Comparison of ENCODE assay signal across 8 cellular contexts in genomic region chr3:36944641-36945270, GRCh38. TPM values are rescaled to one million over a fixed set of nuclear protein-coding genes. Genes with fewer than 3 reads are reported as not detected.
A peak's percentile ranks its signal among the peaks of the same experiment; 100 is the strongest.
DNase-seq lines count a peak whose midpoint lies in the region; ATAC-seq and TF ChIP-seq lines count a peak whose summit lies in the region.

TSS of gene TRANK1 (minus strand) at chr3:36945054. CDS start at chr3:36944809, 245 bp downstream.

- H3K4me1 ChIP-seq in right cardiac atrium (ENCODE audit: control insufficient read depth, insufficient read depth, low read length) (no peaks in the 10 kb centered on the region), uterus (no peaks in the 10 kb centered on the region)

- no peaks in the 10 kb centered on the region for H3K36me3 ChIP-seq in uterus

- peak; percentile 9 to 69 for DNase-seq in NCI-H526 (lab: John Stamatoyannopoulos, UW)
- no peak for DNase-seq in NCI-H526 treated with DMSO at 0.1 percent for 48 hours (lab: John Stamatoyannopoulos, UW)
- peak; percentile 38 for DNase-seq in SKM-1 (lab: John Stamatoyannopoulos, UW; ENCODE audit: unreplicated experiment)
- peak; percentile 64 for DNase-seq in activated naive CD8-positive, alpha-beta T cell treated with anti-CD3 and anti-CD28 coated beads, Interleukin-2, amount 50 U/mL, for 16 hours (ENCODE audit: low read depth, low spot score)
- peak; percentile 72 to 88 (median 86) for DNase-seq in right cardiac atrium
- DNase-seq in renal cortical epithelial cell (ENCODE audit: low read depth), result no peak
- peak; percentile 69 to 72 for DNase-seq in uterus

- no peak for TF ChIP-seq CTCF in uterus (IDR thresholded peaks at IDR 0.05)

- TF ChIP-seq POLR2A in uterus (IDR thresholded peaks at IDR 0.05), result peak; percentile 26 to 56

- H3K9me3 ChIP-seq in right cardiac atrium (ENCODE audit: control insufficient read depth, low read length) (no peaks in the 10 kb centered on the region), uterus (no peaks in the 10 kb centered on the region)

- H3K27ac ChIP-seq in right cardiac atrium (ENCODE audit: low read length) (peak within 1 kb of the TSS; percentile 22), uterus (peak within 1 kb of the TSS; percentile 80 to 86)

- no peaks in the 10 kb centered on the region for H3K27me3 ChIP-seq in right cardiac atrium (ENCODE audit: control insufficient read depth, insufficient read depth)
- H3K27me3 ChIP-seq in uterus, result no peaks in the 10 kb centered on the region

- H3K4me3 ChIP-seq in right cardiac atrium (ENCODE audit: low read length) (peak within 1 kb of the TSS; percentile 80), uterus (peak within 1 kb of the TSS; percentile 60 to 68)

- intact Hi-C loops in right cardiac atrium (cut with DNase I), result no loop called here
- intact Hi-C loops in uterus (cut with DNase I; ENCODE audit: low total_unique reads), result no loop called here

- ATAC-seq in HG03097 (IDR thresholded peaks at IDR 0.05; ENCODE audit: low FRiP score, unreplicated experiment), result peak; percentile 61
- ATAC-seq in right cardiac atrium, result peak; percentile 77

- WGBS in right cardiac atrium, result 1% methylated on average over 68 of the region's 68 CpGs

RNA-seq across cellular contexts. Expression of gene TRANK1, which starts in this region (rescaled TPM):
- 10 to 100 TPM in 3 of 4 donors, 1 to 10 TPM in 1; 7.9 to 13.2 (median 12.0) TPM for total RNA-seq in right cardiac atrium
- polyA plus RNA-seq in right cardiac atrium, result 4.6 TPM
- 12.7 and 31.1 TPM in 2 replicates for total RNA-seq in renal cortical epithelial cell
- total RNA-seq in uterus, result 10 to 100 TPM; 10.6 to 52.1 (median 21.6) TPM

Comparison
In these comparisons a context has a peak if more than half of its experiments do, and no peak if none do; other contexts are left out.
1. DNase-seq: peak in NCI-H526 (2 of 2), SKM-1 (single experiment), activated naive CD8-positive, alpha-beta T cell treated with anti-CD3 and anti-CD28 coated beads, Interleukin-2, amount 50 U/mL, for 16 hours (single experiment), right cardiac atrium (3 of 3) and uterus (2 of 2); none in NCI-H526 treated with DMSO at 0.1 percent for 48 hours (single experiment) and renal cortical epithelial cell (single experiment).